Comparison of ENCODE assay signal across 3 cellular contexts in the genomic region with DNA sequence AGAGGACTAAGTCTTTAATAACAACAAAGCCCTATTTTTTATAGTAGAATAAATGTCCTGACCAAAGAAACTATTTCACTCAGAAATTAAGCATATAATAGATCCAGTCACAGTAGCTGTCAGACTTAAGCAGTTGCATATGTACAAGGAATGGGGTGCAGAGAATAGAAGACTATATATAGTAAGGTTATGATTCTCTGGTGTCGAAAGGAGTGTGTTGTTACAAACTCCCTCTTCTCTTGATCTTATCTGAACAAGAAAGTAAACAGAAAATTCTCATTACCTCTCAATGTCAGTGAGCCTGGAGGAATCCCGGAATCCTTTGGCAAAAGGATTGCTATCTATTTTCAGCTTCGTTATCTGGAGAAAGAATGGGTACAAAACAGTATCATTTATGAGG. TPM values are rescaled to one million over a fixed set of nuclear protein-coding genes. Genes with fewer than 3 reads are reported as not detected.
"Had no signal": no experiment of that assay in that cellular context is flagged by ENCODE, and none has a peak within 500 bp of the region (broad histone marks: within the 10 kb centered on the region; RNA-seq: fewer than 3 reads in every experiment).

No MANE protein-coding gene starts in this region.

RNA-seq across cellular contexts. Expression of a gene that starts 22.7 kb away (rescaled TPM):
- total RNA-seq: H9, HT-29 had no signal
- polyA plus RNA-seq: GM23338 had no signal
